Comparison of ENCODE assay signal across 10 cellular contexts in genomic region chr15:80070840-80071239, GRCh38. TPM values are rescaled to one million over a fixed set of nuclear protein-coding genes. Genes with fewer than 3 reads are reported as not detected.
A peak's percentile ranks its signal among the peaks of the same experiment; 100 is the strongest.
DNase-seq lines count a peak whose midpoint lies in the region; ATAC-seq and TF ChIP-seq lines count a peak whose summit lies in the region.
"Had no signal": no experiment of that assay in that cellular context is flagged by ENCODE, and none has a peak within 500 bp of the region (broad histone marks: within the 10 kb centered on the region; RNA-seq: fewer than 3 reads in every experiment).

No MANE protein-coding gene starts in this region.

- CTCF ChIA-PET in PC-3 (lab: Charles Lee) = no interaction called here

- H3K27ac ChIP-seq in ACC112 (ENCODE audit: low read depth, low read length) (0 out of 2 replicates have a peak overlapping the region, but pooled peaks have one; percentile 19), PC-3 (ENCODE audit: low read length) (no peak overlapping the region)

- H2AFZ ChIP-seq in ACC112 (ENCODE audit: low read length, unreplicated experiment) = no peak overlapping the region
- no peak overlapping the region for H2AFZ ChIP-seq in PC-3 (ENCODE audit: low read length)

- peak overlapping the region; percentile 63 for H3K27ac Mint-ChIP-seq in HFFc6
- H3K27ac Mint-ChIP-seq: CD4-positive, alpha-beta memory T cell had no signal

- no peak overlapping the region for H3K9ac ChIP-seq in PC-3 (ENCODE audit: low read length)

- BruUV-seq in PC-3 (replicated peaks; lab: Mats Ljungman, UMichigan) = no TSS peak

- DNase-seq in HFFc6 (peak; percentile 35), PC-3 (peak; percentile 36), fibroblast of peridontal ligament (ENCODE audit: extremely low read depth) (peak; percentile 75), SKM-1 (lab: John Stamatoyannopoulos, UW; ENCODE audit: unreplicated experiment) (no peak), left colon (no peak), Right ventricle myocardium superior (no peak), NCI-H146 (lab: John Stamatoyannopoulos, UW) (no peak)
- DNase-seq: CD4-positive, alpha-beta memory T cell; islet precursor cell had no signal

- POLR2A ChIA-PET in PC-3 (lab: Charles Lee; ENCODE audit: unreplicated experiment) = no interaction called here

- H3K4me3 ChIP-seq in ACC112 (ENCODE audit: low read depth, low read length) (peak overlapping the region; percentile 77), PC-3 (ENCODE audit: low read length) (peak overlapping the region; percentile 78; the same call in 1 of the 2 replicates)

- H3K9me2 ChIP-seq in PC-3 (replicated peaks; ENCODE audit: low read length) = no peaks in the 10 kb centered on the region

- H3K27me3 Mint-ChIP-seq in HFFc6 (ENCODE audit: insufficient read depth) = no peaks in the 10 kb centered on the region; the same call in 1 of the 2 replicates
- H3K27me3 Mint-ChIP-seq: CD4-positive, alpha-beta memory T cell had no signal

- intact Hi-C loops in PC-3 (cut with micrococcal nuclease) = loop anchor here (5.0 kb wide), 3 partner anchors 36 to 101 kb away; partner anchors contain the start of gene FAH
- intact Hi-C loops in left colon (cut with DNase I, micrococcal nuclease) = no loop called here
- intact Hi-C loops in Right ventricle myocardium superior (cut with DNase I) = no loop called here

- peak overlapping the region; percentile 95 for H3K4me3 Mint-ChIP-seq in HFFc6
- H3K4me3 Mint-ChIP-seq: CD4-positive, alpha-beta memory T cell had no signal

- H3K79me2 ChIP-seq in ACC112 (ENCODE audit: control insufficient read depth, insufficient read depth, low read length, unreplicated experiment) (peaks cover 83% of the 10 kb centered on the region), PC-3 (ENCODE audit: low read length) (peaks cover 96% of the 10 kb centered on the region)

- no peaks in the 10 kb centered on the region for H3K27me3 ChIP-seq in ACC112 (ENCODE audit: insufficient read depth, low read length)
- no peaks in the 10 kb centered on the region for H3K27me3 ChIP-seq in PC-3 (ENCODE audit: low read length)

- TF ChIP-seq CTCF in HFFc6 (IDR thresholded peaks at IDR 0.05) (no peak), PC-3 (conservative IDR thresholded peaks at IDR 0.05; ENCODE audit: low read depth, low read length) (no peak)

- peaks cover 73% of the 10 kb centered on the region for H3K4me1 Mint-ChIP-seq in HFFc6 (ENCODE audit: low read depth)

- no peaks in the 10 kb centered on the region for H3K9me3 Mint-ChIP-seq in HFFc6
- H3K9me3 Mint-ChIP-seq: CD4-positive, alpha-beta memory T cell had no signal

- H3K9me3 ChIP-seq in PC-3 (ENCODE audit: low read length) = no peaks in the 10 kb centered on the region

- H3F3A ChIP-seq in PC-3 (ENCODE audit: low read length, unreplicated experiment) = no peaks in the 10 kb centered on the region

- H3K4me2 ChIP-seq in PC-3 (ENCODE audit: low read length) = peak overlapping the region; percentile 86

- H4K20me1 ChIP-seq in PC-3 (ENCODE audit: low read length) = no peaks in the 10 kb centered on the region

- H3K4me1 ChIP-seq in ACC112 (ENCODE audit: control insufficient read depth, insufficient read depth, low read length, unreplicated experiment) (peaks cover 34% of the 10 kb centered on the region), PC-3 (ENCODE audit: insufficient read depth, low read length) (peaks cover 32% of the 10 kb centered on the region)

- no peaks in the 10 kb centered on the region for H3K36me3 ChIP-seq in ACC112 (ENCODE audit: insufficient read depth, low read length)
- H3K36me3 ChIP-seq in PC-3 (ENCODE audit: low read depth, low read length) = no peaks in the 10 kb centered on the region

- ATAC-seq in PC-3 (no peak), left colon (no peak), Right ventricle myocardium superior (ENCODE audit: poor library complexity) (no peak)

- H3K36me3 Mint-ChIP-seq in HFFc6 (ENCODE audit: low read depth) = peaks cover 10% of the 10 kb centered on the region; the same call in 1 of the 2 replicates

RNA-seq across cellular contexts. Expression of gene ZFAND6, which starts 11.4 kb away (rescaled TPM):
- 10 to 100 TPM; 49.0 to 62.6 (median 57.6) TPM for total RNA-seq in HFFc6 (2021; fragmentation: NEBNext Ultra II Directional; extraction: Animal tissue kit (Norgen Biotek cat#: 25700))
- total RNA-seq in PC-3 (2014; rRNA removed) (50.2 and 96.6 TPM in 2 replicates), left colon (10 to 100 TPM; 66.7 to 87.1 TPM), Right ventricle myocardium superior (62.8 TPM)

Comparison
In these comparisons a context has a peak if more than half of its experiments do, and no peak if none do; other contexts are left out.
1. DNase-seq: peak in HFFc6 (single experiment), PC-3 (single experiment) and fibroblast of peridontal ligament (single experiment); none in SKM-1 (single experiment), left colon (0 of 2), Right ventricle myocardium superior (single experiment) and NCI-H146 (single experiment).